8 cellular contexts compared by ENCODE assay signal in the genomic region with DNA sequence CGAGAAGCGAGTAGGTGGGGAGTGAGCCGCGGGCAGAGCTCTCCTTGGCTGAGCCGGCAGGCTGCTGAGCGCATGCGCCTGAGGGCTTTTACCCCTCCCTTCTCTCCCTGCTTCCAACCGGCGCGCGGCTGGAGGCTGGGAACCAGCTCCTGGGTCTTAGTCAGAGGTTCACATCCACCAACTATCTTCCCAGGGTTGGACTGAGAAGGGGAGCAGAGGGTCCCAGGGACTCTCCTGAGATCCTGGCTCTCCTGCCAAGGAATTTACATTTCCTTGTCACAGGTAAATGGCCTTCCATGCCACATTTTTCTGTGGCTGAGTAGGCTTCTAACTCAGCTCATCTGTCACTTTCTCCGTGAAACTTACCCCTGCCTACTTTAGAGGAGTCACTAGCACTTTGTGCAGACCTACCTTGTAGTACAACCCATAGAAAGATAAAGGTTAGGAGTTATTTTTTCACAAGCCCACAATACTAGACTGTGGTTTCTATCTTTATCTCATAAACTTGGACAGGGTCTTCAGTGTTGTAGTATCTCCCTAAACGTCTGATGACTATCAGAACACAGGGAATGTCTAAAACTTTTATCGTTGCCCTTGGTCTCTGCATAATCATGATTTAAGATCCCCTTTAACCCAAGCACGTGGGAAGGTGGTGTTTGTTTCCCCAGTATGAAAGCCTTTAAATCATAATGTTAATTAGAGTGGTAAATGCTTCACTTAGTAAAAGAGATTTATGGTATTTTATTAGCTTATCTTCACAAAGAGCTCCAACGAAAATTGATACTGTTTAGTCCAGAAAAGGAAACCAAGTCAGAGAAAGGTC. TPM values are rescaled to one million over a fixed set of nuclear protein-coding genes. Genes with fewer than 3 reads are reported as not detected.
DNase-seq lines count a peak whose midpoint lies in the region; ATAC-seq and TF ChIP-seq lines count a peak whose summit lies in the region.

No MANE protein-coding gene starts in this region.

- WGBS in gastroesophageal sphincter (ENCODE audit: low coverage in 1 of 2), 2 donors, result 0 to 3% methylated on average over 5 to 8 of the region's 16 CpGs

- H3K4me1 Mint-ChIP-seq in WTC11, result peaks cover 49% of the 10 kb centered on the region

- ATAC-seq in HG03060 (IDR thresholded peaks at IDR 0.05; ENCODE audit: low read depth, unreplicated experiment) (peak; percentile 55), WTC11 (peak; percentile 87), gastroesophageal sphincter (no peak)

- TF ChIP-seq CTCF in WTC11 (IDR thresholded peaks at IDR 0.05) (no peak), gastroesophageal sphincter (IDR thresholded peaks at IDR 0.05) (no peak), retinal pigment epithelial cell (conservative IDR thresholded peaks at IDR 0.05; ENCODE audit: low read depth, low read length) (no peak)

- DNase-seq in activated CD8-positive, alpha-beta memory T cell treated with anti-CD3 and anti-CD28 coated beads, Interleukin-2, amount 50 U/mL, for 1 hour (ENCODE audit: extremely low read depth), result peak; percentile 66
- DNase-seq in activated CD8-positive, alpha-beta memory T cell treated with anti-CD3 and anti-CD28 coated beads, Interleukin-2, amount 50 U/mL, for 48 hours, result no peak
- DNase-seq in WTC11 (ENCODE audit: low spot score) (no peak), retinal pigment epithelial cell (ENCODE audit: low read depth) (peak; percentile 90), amniotic stem cell (lab: John Stamatoyannopoulos, UW) (no peak)
- DNase-seq in stimulated activated CD4-positive, alpha-beta T cell treated with anti-CD3 and anti-CD28 coated beads, Interleukin-4, amount 100 ng/mL, for 1 hour, result no peak

- H3K9me3 Mint-ChIP-seq in WTC11, result no peaks in the 10 kb centered on the region

- no peaks in the 10 kb centered on the region for H3K27me3 ChIP-seq in gastroesophageal sphincter

- H3K9me3 ChIP-seq in gastroesophageal sphincter, result no peaks in the 10 kb centered on the region

- CTCF ChIA-PET in WTC11 (lab: Charles Lee), result interaction anchor here (1.1 to 2.1 kb wide), 2 partner anchors 98 kb away, joined by 8 to 20 read pairs; no protein-coding TSS in a partner anchor

- H3K4me3 ChIP-seq in gastroesophageal sphincter (peak overlapping the region; percentile 74 to 95), retinal pigment epithelial cell (ENCODE audit: low read length) (peak overlapping the region; percentile 72)

- no peaks in the 10 kb centered on the region for H3K27me3 Mint-ChIP-seq in WTC11 (ENCODE audit: low read depth)

- H3K36me3 Mint-ChIP-seq in WTC11, result no peaks in the 10 kb centered on the region

- TF ChIP-seq EP300 in gastroesophageal sphincter (IDR thresholded peaks at IDR 0.05), result no peak

- H3K36me3 ChIP-seq in gastroesophageal sphincter, result no peaks in the 10 kb centered on the region

- H3K27ac Mint-ChIP-seq in WTC11, result peak overlapping the region; percentile 87

- H3K4me3 Mint-ChIP-seq in WTC11, result peak overlapping the region; percentile 85

- peak overlapping the region; percentile 93 to 99 (median 94) for H3K27ac ChIP-seq in gastroesophageal sphincter

- TF ChIP-seq POLR2A in gastroesophageal sphincter (IDR thresholded peaks at IDR 0.05), result no peak

- POLR2A ChIA-PET in WTC11 (lab: Charles Lee), result interaction anchor here (1.0 to 1.8 kb wide), 2 partner anchors 12 to 98 kb away, joined by 4 to 6 read pairs; no protein-coding TSS in a partner anchor

- peaks cover 6 to 43% (median 13%) of the 10 kb centered on the region in 3 donors for H3K4me1 ChIP-seq in gastroesophageal sphincter

TF ChIP-seq in WTC11, 78 proteins besides CTCF, POLR2A, EP300 and RAD21:
- TF ChIP-seq GABPB1 (CRISPR knock-in tag; IDR thresholded peaks at IDR 0.05) (peak; percentile 2; the same call in 1 of the 2 replicates), ZNF416 (CRISPR knock-in tag; IDR thresholded peaks at IDR 0.05) (no peak)

RNA-seq across cellular contexts. Expression of gene TBC1D5, which starts 0.6 kb away (rescaled TPM):
- 26.1 to 32.9 TPM (median 28.8 TPM) in 3 replicates for total RNA-seq in WTC11 (2021)
- 10 to 100 TPM; 59.5 to 66.6 (median 61.6) TPM for total RNA-seq in gastroesophageal sphincter

Comparison
In these comparisons a context has a peak if more than half of its experiments do, and no peak if none do; other contexts are left out.
1. DNase-seq: peak in activated CD8-positive, alpha-beta memory T cell treated with anti-CD3 and anti-CD28 coated beads, Interleukin-2, amount 50 U/mL, for 1 hour (single experiment) and retinal pigment epithelial cell (single experiment); none in activated CD8-positive, alpha-beta memory T cell treated with anti-CD3 and anti-CD28 coated beads, Interleukin-2, amount 50 U/mL, for 48 hours (single experiment), WTC11 (single experiment), amniotic stem cell (single experiment) and stimulated activated CD4-positive, alpha-beta T cell treated with anti-CD3 and anti-CD28 coated beads, Interleukin-4, amount 100 ng/mL, for 1 hour (single experiment).